In genomic region chrX:85627363-85627762, GRCh38 we compare ENCODE assay signal across 12 cellular contexts.
DNase-seq lines count a peak whose midpoint lies in the region; ATAC-seq, FAIRE-seq and TF ChIP-seq lines count a peak whose summit lies in the region.
"Had no signal": no experiment of that assay in that cellular context is flagged by ENCODE, and none has a peak within 500 bp of the region (broad histone marks: within the 10 kb centered on the region; RNA-seq: fewer than 3 reads in every experiment).

No MANE protein-coding gene starts in this region.

- H3K36me3 Mint-ChIP-seq in brain (no peaks in the 10 kb centered on the region), neural crest cell (ENCODE audit: low read depth) (peaks cover 6% of the 10 kb centered on the region)
- no peaks in the 10 kb centered on the region for H3K36me3 Mint-ChIP-seq in activated T-cell treated with anti-CD3 and anti-CD28 coated beads, Interleukin-2, amount 50 U/mL, for 72 hours (ENCODE audit: insufficient read depth in 2 of 2)

- H3K27me3 Mint-ChIP-seq in brain (peaks cover 4% of the 10 kb centered on the region), neural crest cell (ENCODE audit: low read depth) (no peaks in the 10 kb centered on the region)
- H3K27me3 Mint-ChIP-seq in activated T-cell treated with anti-CD3 and anti-CD28 coated beads, Interleukin-2, amount 50 U/mL, for 72 hours (ENCODE audit: low read depth): peaks cover 12% of the 10 kb centered on the region
- H3K27me3 Mint-ChIP-seq: stimulated activated naive CD8-positive, alpha-beta T cell treated with anti-CD3 and anti-CD28 coated beads, Interleukin-15, Interleukin-2, amounts not matched to agents 100 ng/mL and 50 ng/mL, for 24 hours had no signal

- DNase-seq in NCI-H2081 (lab: John Stamatoyannopoulos, UW) (peak; percentile 5 to 39), NCI-H2081 treated with DMSO at 0.1 percent for 48 hours (lab: John Stamatoyannopoulos, UW) (no peak), neural crest cell (ENCODE audit: low read depth, low spot score) (no peak), urothelium cell line (ENCODE audit: low spot score) (no peak), omental fat pad (ENCODE audit: low spot score) (no peak)
- DNase-seq in activated T-cell treated with anti-CD3 and anti-CD28 coated beads, Interleukin-2, amount 50 U/mL, for 72 hours: no peak
- DNase-seq: NCI-H2029, T-helper 1 cell had no signal

- H3K4me3 Mint-ChIP-seq in brain (no peak overlapping the region), neural crest cell (no peak overlapping the region)
- H3K4me3 Mint-ChIP-seq in activated T-cell treated with anti-CD3 and anti-CD28 coated beads, Interleukin-2, amount 50 U/mL, for 72 hours: no peak overlapping the region
- H3K4me3 Mint-ChIP-seq: stimulated activated naive CD8-positive, alpha-beta T cell treated with anti-CD3 and anti-CD28 coated beads, Interleukin-15, Interleukin-2, amounts not matched to agents 100 ng/mL and 50 ng/mL, for 24 hours had no signal

- FAIRE-seq in urothelium cell line (lab: Jason Lieb, UNC): no peak
- FAIRE-seq: A549 had no signal

- ATAC-seq in HG03469 (IDR thresholded peaks at IDR 0.05; ENCODE audit: unreplicated experiment) (peak; percentile 48), omental fat pad (ENCODE audit: low FRiP score) (no peak)
- no peak for ATAC-seq in activated T-cell treated with anti-CD3 and anti-CD28 coated beads, Interleukin-2, amount 50 U/mL, for 72 hours (replicated peaks in 1 of 2)
- ATAC-seq: A549 had no signal

- H3K27ac Mint-ChIP-seq in brain: no peak overlapping the region
- no peak overlapping the region for H3K27ac Mint-ChIP-seq in neural crest cell (ENCODE audit: unreplicated experiment)
- no peak overlapping the region for H3K27ac Mint-ChIP-seq in activated T-cell treated with anti-CD3 and anti-CD28 coated beads, Interleukin-2, amount 50 U/mL, for 72 hours
- H3K27ac Mint-ChIP-seq: stimulated activated naive CD8-positive, alpha-beta T cell treated with anti-CD3 and anti-CD28 coated beads, Interleukin-15, Interleukin-2, amounts not matched to agents 100 ng/mL and 50 ng/mL, for 24 hours had no signal

- peak; percentile 37 to 60 for TF ChIP-seq CTCF in brain (conservative IDR thresholded peaks at IDR 0.05)
- peak; percentile 58 for TF ChIP-seq CTCF in neural crest cell (conservative IDR thresholded peaks at IDR 0.05)
- TF ChIP-seq CTCF in omental fat pad (IDR thresholded peaks at IDR 0.05): no peak

- no peaks in the 10 kb centered on the region for H3K4me1 Mint-ChIP-seq in brain
- H3K4me1 Mint-ChIP-seq in neural crest cell: no peaks in the 10 kb centered on the region
- H3K4me1 Mint-ChIP-seq in activated T-cell treated with anti-CD3 and anti-CD28 coated beads, Interleukin-2, amount 50 U/mL, for 72 hours (ENCODE audit: low read depth): no peaks in the 10 kb centered on the region

- H3K9me3 Mint-ChIP-seq in brain (peaks cover 0 to 13% (median 6%) of the 10 kb centered on the region in 5 experiments), neural crest cell (peaks cover 21% of the 10 kb centered on the region)
- no peaks in the 10 kb centered on the region for H3K9me3 Mint-ChIP-seq in activated T-cell treated with anti-CD3 and anti-CD28 coated beads, Interleukin-2, amount 50 U/mL, for 72 hours
- H3K9me3 Mint-ChIP-seq: stimulated activated naive CD8-positive, alpha-beta T cell treated with anti-CD3 and anti-CD28 coated beads, Interleukin-15, Interleukin-2, amounts not matched to agents 100 ng/mL and 50 ng/mL, for 24 hours had no signal

Comparison
In these comparisons a context has a peak if more than half of its experiments do, and no peak if none do; other contexts are left out.
1. DNase-seq: peak in NCI-H2081 (2 of 2); none in NCI-H2081 treated with DMSO at 0.1 percent for 48 hours (single experiment), neural crest cell (single experiment), activated T-cell treated with anti-CD3 and anti-CD28 coated beads, Interleukin-2, amount 50 U/mL, for 72 hours (0 of 2), urothelium cell line (single experiment) and omental fat pad (single experiment).
2. CTCF ChIP-seq: peak in brain (2 of 2) and neural crest cell (single experiment); none in omental fat pad (0 of 3).